In the genomic region with DNA sequence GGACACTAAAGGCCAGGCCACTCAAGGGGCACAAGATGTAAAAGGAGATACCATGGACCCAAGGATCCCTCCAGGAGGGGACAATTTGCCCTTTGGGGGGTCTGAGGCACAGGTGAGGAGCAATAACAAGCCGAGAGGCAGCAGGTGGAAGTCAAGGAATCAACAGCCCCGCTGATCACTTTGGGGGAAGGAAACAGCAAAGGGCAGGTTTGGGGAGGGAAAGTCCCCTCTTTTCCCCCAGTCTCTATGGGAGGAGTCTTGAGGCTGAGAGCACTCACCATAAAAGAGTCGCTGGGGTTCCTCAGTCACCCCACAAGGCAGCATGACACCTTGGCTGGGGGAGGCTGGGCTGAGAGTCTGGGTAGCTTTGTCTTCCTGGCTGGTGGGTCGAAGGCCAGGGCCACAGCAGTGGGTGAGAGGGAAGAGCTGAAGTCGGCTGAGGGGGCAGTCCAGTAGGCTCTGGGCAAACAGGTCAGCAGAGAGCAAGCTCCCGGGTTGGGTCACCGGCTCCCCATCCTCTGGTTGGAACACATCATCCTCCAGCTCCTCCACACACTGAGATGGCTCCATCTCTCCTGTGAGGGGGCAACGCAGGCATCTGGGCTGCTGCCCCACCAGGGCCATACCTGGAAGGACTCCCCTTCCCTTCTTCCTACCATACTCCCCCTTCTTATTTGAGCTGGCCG, we compare ENCODE assay signal across 8 cellular contexts. TPM values are rescaled to one million over a fixed set of nuclear protein-coding genes. Genes with fewer than 3 reads are reported as not detected.
A peak's percentile ranks its signal among the peaks of the same experiment; 100 is the strongest.
DNase-seq lines count a peak whose midpoint lies in the region; ATAC-seq lines count a peak whose summit lies in the region.

No MANE protein-coding gene starts in this region.

- peaks cover 41% of the 10 kb centered on the region for H3K4me1 ChIP-seq in right cardiac atrium (ENCODE audit: control insufficient read depth, insufficient read depth, low read length)

- H3K27me3 ChIP-seq in right cardiac atrium (ENCODE audit: control insufficient read depth, insufficient read depth) = no peaks in the 10 kb centered on the region

- H3K27ac ChIP-seq in SK-N-MC (peak overlapping the region; percentile 92), right cardiac atrium (ENCODE audit: low read length) (peak overlapping the region; percentile 62)

- H3K36me3 ChIP-seq in SK-N-MC (ENCODE audit: insufficient read depth, low read length) = peaks cover 6% of the 10 kb centered on the region; the same call in 1 of the 2 replicates

- no peak for DNase-seq in SK-N-MC (ENCODE audit: low read depth, low spot score)
- peak in 1 of 3 donors; percentile 61 for DNase-seq in right cardiac atrium
- DNase-seq in stimulated activated naive CD8-positive, alpha-beta T cell treated with anti-CD3 and anti-CD28 coated beads, Interleukin-15, Interleukin-2, amounts not matched to agents 100 U/mL and 50 U/mL, for 24 hours = peak; percentile 58
- no peak for DNase-seq in middle frontal gyrus (ENCODE audit: extremely low spot score, low spot score)
- no peak for DNase-seq in UCSD-AML1 (lab: John Stamatoyannopoulos, UW; ENCODE audit: unreplicated experiment)
- no peak for DNase-seq in HuH-7 (ENCODE audit: low spot score)

- H3K9me3 ChIP-seq in SK-N-MC (ENCODE audit: low read depth, low read length) (no peaks in the 10 kb centered on the region), right cardiac atrium (ENCODE audit: control insufficient read depth, low read length) (no peaks in the 10 kb centered on the region)

- peak overlapping the region; percentile 69 for H3K9ac ChIP-seq in SK-N-MC (ENCODE audit: insufficient read length)

- intact Hi-C loops in right cardiac atrium (cut with DNase I) = loop anchor here in 3 of 4 donors (5.0 to 10.0 kb wide), 4 partner anchors 43 to 61 kb away; no protein-coding TSS in a partner anchor

- H3K4me3 ChIP-seq in SK-N-MC = peak overlapping the region; percentile 84; the same call in 1 of the 2 replicates
- H3K4me3 ChIP-seq in right cardiac atrium (ENCODE audit: low read length) = no peak overlapping the region

- ATAC-seq in GM19025 (IDR thresholded peaks at IDR 0.05; ENCODE audit: low read depth, unreplicated experiment) = peak; percentile 22
- no peak for ATAC-seq in right cardiac atrium
- peak; percentile 32 for ATAC-seq in stimulated activated naive CD8-positive, alpha-beta T cell treated with anti-CD3 and anti-CD28 coated beads, Interleukin-15, Interleukin-2, amounts not matched to agents 100 U/mL and 50 U/mL, for 24 hours
- ATAC-seq in HG03378 (IDR thresholded peaks at IDR 0.05; ENCODE audit: unreplicated experiment) = no peak

- 86% methylated on average over 9 of the region's 9 CpGs for WGBS in right cardiac atrium

RNA-seq across cellular contexts. Expression of a gene that starts 3.0 kb away (rescaled TPM):
- 1 to 10 TPM; 3.0 to 9.9 (median 8.5) TPM for total RNA-seq in right cardiac atrium
- 2.9 TPM for polyA plus RNA-seq in right cardiac atrium

RNA-seq across cellular contexts. Expression of a gene that starts 55.2 kb away (rescaled TPM):
- total RNA-seq in right cardiac atrium = 1 to 10 TPM in 3 of 4 donors, not detected in 1; 1.4 to 1.8 (median 1.7) TPM
- 0.18 TPM for polyA plus RNA-seq in right cardiac atrium

Comparison
In these comparisons a context has a peak if more than half of its experiments do, and no peak if none do; other contexts are left out.
1. ATAC-seq: peak in GM19025 (single experiment) and stimulated activated naive CD8-positive, alpha-beta T cell treated with anti-CD3 and anti-CD28 coated beads, Interleukin-15, Interleukin-2, amounts not matched to agents 100 U/mL and 50 U/mL, for 24 hours (single experiment); none in right cardiac atrium (0 of 2) and HG03378 (single experiment).